22 cellular contexts compared by ENCODE assay signal in genomic region chr2:57753636-57754035, GRCh38.
"Had no signal": no experiment of that assay in that cellular context is flagged by ENCODE, and none has a peak within 500 bp of the region (broad histone marks: within the 10 kb centered on the region; RNA-seq: fewer than 3 reads in every experiment).

No MANE protein-coding gene starts in this region.

- H3K4me3 Mint-ChIP-seq: T-cell had no signal

- H3K9ac ChIP-seq: KMS-11, SK-N-SH had no signal

- DNase-seq: Kasumi-1, MM.1S, NCI-H1092 treated with DMSO at 0.1 percent for 48 hours, NCI-H1436, NCI-H187, NCI-H2029, NCI-H2081 treated with DMSO at 0.1 percent for 48 hours, NCI-H2171, NCI-H226, NCI-H446, NCI-H510A, NCI-H524 treated with DMSO at 0.1 percent for 48 hours, NCI-H69, NCI-H774, SHP77, SK-N-SH, SW 1271, T-cell had no signal

- H3K9me3 Mint-ChIP-seq: IgD-negative memory B cell, T-cell had no signal

- H3K27me3 Mint-ChIP-seq: IgD-negative memory B cell had no signal

- H3K4me3 ChIP-seq: K562 had no signal

- H3K4me2 ChIP-seq: KMS-11, SK-N-SH had no signal

- H3K36me3 Mint-ChIP-seq: T-cell had no signal

- H3K27ac ChIP-seq: KMS-11, RWPE1 had no signal

- FAIRE-seq: K562 had no signal

- H3K27ac Mint-ChIP-seq: IgD-negative memory B cell, T-cell had no signal

- H3K9me3 ChIP-seq: SK-N-SH had no signal

- H3K4me1 Mint-ChIP-seq: T-cell had no signal

- ATAC-seq: K562, T-cell had no signal
